8 cellular contexts compared by ENCODE assay signal in the genomic region with DNA sequence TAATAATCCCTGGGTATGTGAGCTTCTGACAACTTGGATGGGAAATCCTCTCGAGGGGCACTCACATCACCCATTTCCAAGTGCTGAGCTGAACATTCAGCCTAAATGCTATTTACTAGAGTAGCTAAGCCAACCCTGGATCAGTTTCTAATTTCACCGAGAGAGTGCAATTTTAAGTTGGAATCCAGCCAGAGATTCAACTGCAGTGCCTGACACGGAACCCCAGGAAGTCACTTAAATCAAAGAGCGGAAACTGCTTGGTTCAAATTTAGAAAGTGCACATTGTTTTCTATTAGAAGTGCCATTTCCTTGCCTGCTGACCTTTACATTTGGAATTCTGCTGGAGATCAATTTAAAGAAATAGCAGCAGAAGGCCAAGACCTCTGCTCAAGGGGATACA. TPM values are rescaled to one million over a fixed set of nuclear protein-coding genes. Genes with fewer than 3 reads are reported as not detected.
A peak's percentile ranks its signal among the peaks of the same experiment; 100 is the strongest.
DNase-seq lines count a peak whose midpoint lies in the region; ATAC-seq and TF ChIP-seq lines count a peak whose summit lies in the region.

No MANE protein-coding gene starts in this region.

- no peak for ATAC-seq in HG03139 (IDR thresholded peaks at IDR 0.05; ENCODE audit: unreplicated experiment)

- DNase-seq in NCI-H1417 treated with DMSO at 0.1 percent for 48 hours (lab: John Stamatoyannopoulos, UW) (peak; percentile 23), adipocyte (ENCODE audit: low read depth) (peak; percentile 91), myocyte (ENCODE audit: low read depth) (peak; percentile 61), PC-9 (no peak), HUDEP-2 (lab: John Stamatoyannopoulos, UW; ENCODE audit: unreplicated experiment in 76 of 76) (no peak)
- no peak for DNase-seq in stimulated activated CD4-positive, alpha-beta T cell treated with anti-CD3 and anti-CD28 coated beads, Interleukin-4, amount 100 ng/mL, for 24 hours

- BruUV-seq in PC-9 (replicated peaks; lab: Mats Ljungman, UMichigan), result no TSS peak

- intact Hi-C loops in PC-9 (cut with micrococcal nuclease; ENCODE audit: unreplicated experiment), result no loop called here

- H3K9ac ChIP-seq in adipocyte (ENCODE audit: low read length), result no peak overlapping the region

- H3K9me2 ChIP-seq in DOHH2 (replicated peaks; ENCODE audit: control insufficient read depth, low read length), result no peaks in the 10 kb centered on the region
- no peaks in the 10 kb centered on the region for H3K9me2 ChIP-seq in PC-9 (ENCODE audit: insufficient read depth)

- H3K4me1 ChIP-seq in DOHH2 (ENCODE audit: control insufficient read depth, low read length), result peaks cover 11% of the 10 kb centered on the region
- peaks cover 58% of the 10 kb centered on the region for H3K4me1 ChIP-seq in adipocyte (ENCODE audit: control insufficient read depth, insufficient read depth, low read length)
- peaks cover 36% of the 10 kb centered on the region for H3K4me1 ChIP-seq in PC-9 (replicated peaks; ENCODE audit: insufficient read depth)

- H3K4me3 ChIP-seq in DOHH2 (ENCODE audit: low read length) (no peak overlapping the region), adipocyte (ENCODE audit: low read length) (no peak overlapping the region), PC-9 (no peak overlapping the region)

- peaks cover 38% of the 10 kb centered on the region for H3K27me3 ChIP-seq in DOHH2 (ENCODE audit: control insufficient read depth, low read length)
- no peaks in the 10 kb centered on the region for H3K27me3 ChIP-seq in adipocyte (replicated peaks; ENCODE audit: control insufficient read depth, insufficient read depth, low read length)
- no peaks in the 10 kb centered on the region for H3K27me3 ChIP-seq in PC-9 (ENCODE audit: insufficient read depth, low read depth)

- H2AFZ ChIP-seq in PC-9, result no peak overlapping the region

- TF ChIP-seq CTCF in DOHH2 (IDR thresholded peaks at IDR 0.05; ENCODE audit: low read depth, low read length, poor library complexity, severe bottlenecking) (no peak), PC-9 (conservative IDR thresholded peaks at IDR 0.05) (no peak)

- CTCF ChIA-PET in PC-9 (lab: Charles Lee), result interaction anchor here (0.5 kb wide), 1 partner anchor 100 kb away, joined by 10 read pairs; no protein-coding TSS in a partner anchor

- H3K4me2 ChIP-seq in DOHH2 (ENCODE audit: low read length), result peak overlapping the region; percentile 28
- no peak overlapping the region for H3K4me2 ChIP-seq in PC-9

- H3K9me3 ChIP-seq in DOHH2 (ENCODE audit: control insufficient read depth, insufficient read depth, low read length), result no peaks in the 10 kb centered on the region
- H3K9me3 ChIP-seq in adipocyte (ENCODE audit: control insufficient read depth, low read length), result no peaks in the 10 kb centered on the region
- H3K9me3 ChIP-seq in PC-9 (ENCODE audit: insufficient read depth, low read depth), result no peaks in the 10 kb centered on the region

- no peaks in the 10 kb centered on the region for H3K36me3 ChIP-seq in DOHH2 (ENCODE audit: control insufficient read depth, low read length)
- H3K36me3 ChIP-seq in adipocyte (ENCODE audit: control insufficient read depth, insufficient read depth, low read length, severe bottlenecking), result peaks cover 37% of the 10 kb centered on the region
- peaks cover 66% of the 10 kb centered on the region for H3K36me3 ChIP-seq in PC-9 (ENCODE audit: low read depth)

- H3K79me2 ChIP-seq in DOHH2 (ENCODE audit: control insufficient read depth, low read length) (no peaks in the 10 kb centered on the region), PC-9 (ENCODE audit: low read depth) (peaks cover 100% of the 10 kb centered on the region)

- H3K27ac ChIP-seq in DOHH2 (ENCODE audit: low read depth, low read length) (no peak overlapping the region), PC-9 (no peak overlapping the region; the same call in 1 of the 2 replicates)

- H4K20me1 ChIP-seq in DOHH2 (ENCODE audit: control insufficient read depth, insufficient read depth, low read depth, low read length) (peaks cover 2% of the 10 kb centered on the region; the same call in 1 of the 2 replicates), PC-9 (ENCODE audit: insufficient read depth) (peaks cover 98% of the 10 kb centered on the region)

- no peaks in the 10 kb centered on the region for H3F3A ChIP-seq in DOHH2 (ENCODE audit: control insufficient read depth, insufficient read depth)
- H3F3A ChIP-seq in PC-9 (ENCODE audit: insufficient read depth, low read depth), result peaks cover 66% of the 10 kb centered on the region

- POLR2A ChIA-PET in PC-9 (lab: Charles Lee; ENCODE audit: unreplicated experiment), result no interaction called here

RNA-seq across cellular contexts. Expression of a gene that starts 8.8 kb away (rescaled TPM):
- total RNA-seq in myocyte (11.6 and 13.1 TPM in 2 replicates), PC-9 (2021) (6.9 and 11.0 TPM in 2 replicates)
- 5.3 TPM for polyA plus RNA-seq in myocyte (2012)

Comparison
In these comparisons a context has a peak if more than half of its experiments do, and no peak if none do; other contexts are left out.
1. DNase-seq: peak in NCI-H1417 treated with DMSO at 0.1 percent for 48 hours (single experiment), adipocyte (single experiment) and myocyte (single experiment); none in PC-9 (0 of 2), stimulated activated CD4-positive, alpha-beta T cell treated with anti-CD3 and anti-CD28 coated beads, Interleukin-4, amount 100 ng/mL, for 24 hours (single experiment) and HUDEP-2 (0 of 76).